ENCODE assay signal across 9 cellular contexts in the genomic region with DNA sequence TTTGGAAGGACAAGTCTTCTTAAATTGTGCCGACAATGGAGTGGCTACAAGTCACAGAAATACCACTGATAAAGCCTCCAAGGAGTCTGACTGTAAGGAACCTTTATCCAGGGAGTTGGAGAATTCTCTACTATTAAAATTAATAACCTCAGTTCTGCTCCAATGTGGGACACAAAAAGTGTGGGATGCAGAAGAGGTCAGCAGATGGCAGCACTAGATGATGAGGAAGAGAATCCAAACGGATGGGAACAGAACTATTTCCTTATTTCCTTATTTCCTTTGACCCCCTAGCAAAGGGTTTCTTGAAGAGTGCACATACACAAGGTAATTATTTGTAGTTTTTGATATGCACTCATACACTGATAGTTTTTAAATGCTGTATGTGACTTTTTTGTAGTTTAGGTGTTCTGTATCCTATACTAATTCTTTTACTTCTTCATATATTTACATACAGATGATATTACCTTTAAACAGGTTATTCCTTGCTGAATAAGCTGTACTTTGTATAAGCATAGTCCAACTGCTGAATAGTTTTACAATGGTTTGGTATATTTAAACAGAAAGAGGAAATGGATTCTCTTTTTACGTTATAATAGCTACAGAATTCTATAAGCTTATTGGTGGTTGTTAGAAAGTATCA. TPM values are rescaled to one million over a fixed set of nuclear protein-coding genes. Genes with fewer than 3 reads are reported as not detected.
DNase-seq lines count a peak whose midpoint lies in the region; ATAC-seq, FAIRE-seq and TF ChIP-seq lines count a peak whose summit lies in the region.
"Had no signal": no experiment of that assay in that cellular context is flagged by ENCODE, and none has a peak within 500 bp of the region (broad histone marks: within the 10 kb centered on the region; RNA-seq: fewer than 3 reads in every experiment).

No MANE protein-coding gene starts in this region.

- peak; percentile 10 for DNase-seq in GM04503 (ENCODE audit: low read depth)
- DNase-seq in MV-4-11 (lab: John Stamatoyannopoulos, UW): peak; percentile 10
- no peak for DNase-seq in ascending aorta (ENCODE audit: low spot score in 2 of 2)
- DNase-seq in urothelium cell line (ENCODE audit: low spot score): peak; percentile 29
- no peak for DNase-seq in OCI-M2 (lab: John Stamatoyannopoulos, UW; ENCODE audit: unreplicated experiment)
- no peak for DNase-seq in natural killer cell
- DNase-seq: activated B cell treated with CpG ODN at 0.5 μM for 24 hours had no signal

- H3K4me3 ChIP-seq in ascending aorta: no peak overlapping the region

- no peaks in the 10 kb centered on the region for H3K36me3 ChIP-seq in ascending aorta

- ATAC-seq in HG02884 (IDR thresholded peaks at IDR 0.05; ENCODE audit: unreplicated experiment) (no peak), natural killer cell (no peak)

- H3K4me3 Mint-ChIP-seq in natural killer cell: no peak overlapping the region
- H3K4me3 Mint-ChIP-seq: activated B cell treated with CpG ODN at 0.5 μM for 24 hours had no signal

- intact Hi-C loops in ascending aorta (cut with DNase I): loop anchor here (2.0 kb wide), 1 partner anchor 181 kb away; no protein-coding TSS in a partner anchor
- intact Hi-C loops in natural killer cell (cut with micrococcal nuclease): no loop called here

- no peaks in the 10 kb centered on the region for H3K9me3 ChIP-seq in ascending aorta

- no peak overlapping the region for H3K27ac ChIP-seq in ascending aorta

- H3K36me3 Mint-ChIP-seq in natural killer cell: no peaks in the 10 kb centered on the region

- peaks cover 0 to 8% of the 10 kb centered on the region in 2 donors for H3K27me3 Mint-ChIP-seq in natural killer cell (ENCODE audit: low read depth in 2 of 2)
- H3K27me3 Mint-ChIP-seq: activated B cell treated with CpG ODN at 0.5 μM for 24 hours had no signal

- no peak overlapping the region for H3K27ac Mint-ChIP-seq in natural killer cell
- H3K27ac Mint-ChIP-seq: activated B cell treated with CpG ODN at 0.5 μM for 24 hours had no signal

- no peaks in the 10 kb centered on the region for H3K4me1 Mint-ChIP-seq in natural killer cell
- H3K4me1 Mint-ChIP-seq: activated B cell treated with CpG ODN at 0.5 μM for 24 hours had no signal

- H3K9me3 Mint-ChIP-seq in natural killer cell: no peaks in the 10 kb centered on the region
- H3K9me3 Mint-ChIP-seq: activated B cell treated with CpG ODN at 0.5 μM for 24 hours had no signal

- peak; percentile 94 for FAIRE-seq in islet of Langerhans (lab: Jason Lieb, UNC)
- FAIRE-seq in urothelium cell line (lab: Jason Lieb, UNC): no peak

- TF ChIP-seq CTCF in ascending aorta (IDR thresholded peaks at IDR 0.05) (peak in 2 of 3 experiments; percentile 58 to 63), natural killer cell (IDR thresholded peaks at IDR 0.05) (no peak)

- H3K27me3 ChIP-seq in ascending aorta: no peaks in the 10 kb centered on the region

- H3K4me1 ChIP-seq in ascending aorta: no peaks in the 10 kb centered on the region

RNA-seq across cellular contexts. Expression of gene NLGN1, which starts 25.6 kb away (rescaled TPM):
- total RNA-seq in ascending aorta (5.2 TPM), natural killer cell (not detected)
- total RNA-seq: activated B cell treated with CpG ODN at 0.5 μM for 24 hours had no signal

Comparison
In these comparisons a context has a peak if more than half of its experiments do, and no peak if none do; other contexts are left out.
1. DNase-seq: peak in GM04503 (single experiment), MV-4-11 (single experiment) and urothelium cell line (single experiment); none in ascending aorta (0 of 2), OCI-M2 (single experiment) and natural killer cell (single experiment).